ENCODE assay signal across 8 cellular contexts in the genomic region with DNA sequence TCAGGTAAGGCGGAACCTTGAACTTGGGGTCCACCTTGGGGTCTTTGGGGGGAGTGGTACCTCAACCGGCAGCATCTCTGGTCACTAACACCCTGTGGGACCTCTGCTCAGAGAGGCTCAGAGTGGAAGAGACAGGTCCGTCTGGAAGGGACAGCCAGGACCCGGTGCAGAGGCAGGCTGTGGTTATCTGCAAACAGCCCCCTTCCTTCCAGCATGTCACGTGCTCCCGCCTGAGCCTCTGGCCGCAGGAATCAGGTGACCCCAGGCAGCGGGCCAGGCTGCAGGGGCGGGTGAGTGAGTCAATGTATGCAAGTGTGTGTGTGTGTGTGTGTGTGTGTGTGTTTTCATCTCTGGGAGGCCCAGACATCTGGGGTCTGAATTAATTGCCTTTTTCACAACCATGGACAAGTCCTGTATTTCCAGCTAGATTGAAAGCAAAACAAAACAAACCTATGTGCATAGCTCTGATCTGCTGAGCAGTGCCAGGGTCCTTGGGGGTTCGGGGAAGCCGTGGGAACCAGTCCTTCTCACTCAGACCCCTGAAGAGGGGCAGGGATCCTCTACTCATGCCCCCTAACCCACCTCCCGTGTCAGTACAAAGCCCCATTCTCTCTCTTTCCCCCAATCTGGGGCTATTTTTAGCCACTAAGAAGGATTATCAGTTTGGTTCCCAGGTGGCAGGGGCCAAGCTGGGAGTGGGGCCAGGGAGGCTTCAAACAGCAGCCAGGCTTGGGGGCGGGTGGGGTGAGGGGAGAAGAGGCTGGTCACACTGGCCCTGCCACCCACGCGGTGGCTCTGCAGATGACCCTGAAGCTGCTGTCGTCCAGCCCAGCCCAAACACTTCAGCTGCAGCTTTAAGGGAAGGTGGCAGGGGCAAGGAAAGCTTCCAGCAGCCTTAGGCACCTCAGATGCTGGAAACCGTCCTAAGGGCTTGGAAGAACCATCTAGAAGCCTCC. TPM values are rescaled to one million over a fixed set of nuclear protein-coding genes. Genes with fewer than 3 reads are reported as not detected.
DNase-seq lines count a peak whose midpoint lies in the region; ATAC-seq and TF ChIP-seq lines count a peak whose summit lies in the region.

No MANE protein-coding gene starts in this region.

- no peak for TF ChIP-seq POLR2A in adrenal gland (IDR thresholded peaks at IDR 0.05)

- H3K4me2 ChIP-seq in trophoblast cell (ENCODE audit: low read length), result no peak overlapping the region

- H3K4me3 ChIP-seq in GM12865 (ENCODE audit: low read depth, low read length) (no peak overlapping the region), adrenal gland (peak overlapping the region in 1 of 4 donors; percentile 42), trophoblast cell (ENCODE audit: low read depth, low read length) (no peak overlapping the region), upper lobe of right lung (no peak overlapping the region)

- H3K27ac ChIP-seq in adrenal gland (peak overlapping the region in 3 of 5 donors; percentile 3 to 83 (median 57)), trophoblast cell (ENCODE audit: low read depth, low read length) (no peak overlapping the region), upper lobe of right lung (peak overlapping the region; percentile 42)

- H2BK12ac ChIP-seq in trophoblast cell (ENCODE audit: low read length), result peak overlapping the region; percentile 15

- peak overlapping the region; percentile 41 for H3K18ac ChIP-seq in trophoblast cell (ENCODE audit: low read length)

- H3K4me1 ChIP-seq in adrenal gland (replicated peaks in 1 of 2) (peaks cover 15 to 17% of the 10 kb centered on the region in 2 donors), trophoblast cell (ENCODE audit: control insufficient read depth in 1 of 2, insufficient read depth in 2 of 2, low read length in 2 of 2) (peaks cover 11 to 15% of the 10 kb centered on the region in 2 experiments), upper lobe of right lung (peaks cover 23% of the 10 kb centered on the region)

- no peak overlapping the region for H3K23ac ChIP-seq in trophoblast cell (ENCODE audit: low read length)

- H3K79me2 ChIP-seq in trophoblast cell (ENCODE audit: control insufficient read depth, insufficient read depth, low read length, poor library complexity), result no peaks in the 10 kb centered on the region

- 10 to 15% (median 11%) methylated on average over 10 to 17 of the region's 17 CpGs for WGBS in adrenal gland, 4 donors
- WGBS in trophoblast cell (ENCODE audit: extremely low coverage, insufficient coverage, insufficient read length), result no CpG with 5 or more reads among the region's 17 CpGs

- H3K9me3 ChIP-seq in adrenal gland (replicated peaks in 1 of 3), result no peaks in the 10 kb centered on the region
- H3K9me3 ChIP-seq in trophoblast cell (ENCODE audit: insufficient read depth, low read depth, low read length), result peaks cover 8% of the 10 kb centered on the region
- H3K9me3 ChIP-seq in upper lobe of right lung, result no peaks in the 10 kb centered on the region

- ATAC-seq in HG03521 (IDR thresholded peaks at IDR 0.05; ENCODE audit: unreplicated experiment) (peak; percentile 61), Right ventricle myocardium inferior (peak; percentile 77), upper lobe of right lung (peak; percentile 91)

- no peak overlapping the region for H2BK5ac ChIP-seq in trophoblast cell (ENCODE audit: low read depth, low read length, poor library complexity)

- DNase-seq in GM12865 (ENCODE audit: low read depth), result peak; percentile 78
- DNase-seq in RKO (ENCODE audit: low spot score), result peak; percentile 54
- DNase-seq in adrenal gland, result peak; percentile 91 to 97 (median 94)
- DNase-seq in Right ventricle myocardium inferior (ENCODE audit: missing footprints), result peak; percentile 90
- DNase-seq in trophoblast cell, result peak; percentile 23 to 55
- DNase-seq in upper lobe of right lung, result peak; percentile 95
- no peak for DNase-seq in NCI-H345 treated with DMSO at 0.1 percent for 48 hours (lab: John Stamatoyannopoulos, UW; ENCODE audit: unreplicated experiment)

- H3K79me1 ChIP-seq in trophoblast cell (ENCODE audit: low read length), result peaks cover 4% of the 10 kb centered on the region

- no peaks in the 10 kb centered on the region for H3K27me3 ChIP-seq in adrenal gland
- no peaks in the 10 kb centered on the region for H3K27me3 ChIP-seq in trophoblast cell (ENCODE audit: insufficient read depth, low read length)
- H3K27me3 ChIP-seq in upper lobe of right lung, result no peaks in the 10 kb centered on the region

- H4K12ac ChIP-seq in trophoblast cell (ENCODE audit: low read depth, low read length), result no peak overlapping the region

- no peak overlapping the region for H2AFZ ChIP-seq in trophoblast cell (ENCODE audit: insufficient read depth, low read length, poor library complexity)

- H3K36me3 ChIP-seq in adrenal gland (replicated peaks in 1 of 2) (no peaks in the 10 kb centered on the region), trophoblast cell (ENCODE audit: control insufficient read depth in 1 of 2, insufficient read depth in 2 of 2, low read length in 2 of 2) (no peaks in the 10 kb centered on the region), upper lobe of right lung (no peaks in the 10 kb centered on the region)

- intact Hi-C loops in adrenal gland (cut with DNase I) (no loop called here), Right ventricle myocardium inferior (cut with DNase I) (no loop called here), upper lobe of right lung (cut with DNase I) (no loop called here)

- H2AK5ac ChIP-seq in trophoblast cell (ENCODE audit: low read length), result no peak overlapping the region

- peak overlapping the region; percentile 27 for H2BK120ac ChIP-seq in trophoblast cell (ENCODE audit: insufficient read depth, low read length, poor library complexity)

- TF ChIP-seq CTCF in GM12865 (IDR thresholded peaks at IDR 0.05; ENCODE audit: insufficient read depth, low read depth, low read length, missing control alignments), result no peak
- TF ChIP-seq CTCF in adrenal gland (IDR thresholded peaks at IDR 0.05), result no peak
- TF ChIP-seq CTCF in upper lobe of right lung (IDR thresholded peaks at IDR 0.05), result no peak

- H4K91ac ChIP-seq in trophoblast cell (ENCODE audit: low read depth, low read length), result peak overlapping the region; percentile 26

- no peak overlapping the region for H3K9ac ChIP-seq in trophoblast cell (ENCODE audit: low read length)

- H4K8ac ChIP-seq in trophoblast cell (ENCODE audit: low read depth, low read length), result peak overlapping the region; percentile 11

- no peak overlapping the region for H3K14ac ChIP-seq in trophoblast cell (ENCODE audit: low read length)

- H3K4ac ChIP-seq in trophoblast cell (ENCODE audit: low read depth, low read length), result no peak overlapping the region

RNA-seq across cellular contexts. Expression of gene CERS4, which starts 31.4 kb away (rescaled TPM):
- 10 to 100 TPM; 12.2 to 64.4 (median 35.8) TPM for total RNA-seq in adrenal gland
- 10 to 100 TPM in 2 of 3 donors, 1 to 10 TPM in 1; 5.5 to 34.9 (median 26.5) TPM for polyA plus RNA-seq in adrenal gland
- 21.4 TPM for total RNA-seq in Right ventricle myocardium inferior
- 11.5 and 13.1 TPM in 2 replicates for polyA plus RNA-seq in trophoblast cell (2013)
- total RNA-seq in upper lobe of right lung, result 65.4 TPM
